ENCODE assay signal across 13 cellular contexts in the genomic region with DNA sequence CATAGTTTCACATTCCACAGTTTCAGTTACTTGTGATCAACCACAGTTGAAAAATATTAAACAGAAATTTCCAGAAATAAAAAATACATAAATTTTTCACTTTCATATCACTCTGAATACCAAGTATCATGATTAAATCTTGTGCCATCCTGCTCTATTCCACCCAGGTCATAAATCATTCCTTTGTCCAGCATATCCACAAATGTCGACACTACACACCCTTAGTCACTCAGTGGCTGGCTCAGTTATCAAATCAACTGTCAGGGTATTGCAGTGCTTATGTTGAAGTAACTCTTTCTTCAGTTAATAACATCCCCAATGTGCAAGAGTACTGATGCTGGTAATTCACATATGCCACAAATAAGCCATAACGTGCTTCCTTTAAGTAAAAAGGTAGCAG.
DNase-seq lines count a peak whose midpoint lies in the region; ATAC-seq and TF ChIP-seq lines count a peak whose summit lies in the region.
"Had no signal": no experiment of that assay in that cellular context is flagged by ENCODE, and none has a peak within 500 bp of the region (broad histone marks: within the 10 kb centered on the region; RNA-seq: fewer than 3 reads in every experiment).

No MANE protein-coding gene starts in this region.

- DNase-seq in IMR-90 (peak; percentile 11), RPMI7951 (ENCODE audit: low read depth) (peak; percentile 39), fibroblast of lung (ENCODE audit: low read depth in 2 of 2) (peak; percentile 21 to 30), renal cortical epithelial cell (ENCODE audit: low read depth) (peak; percentile 38), NCI-H1048 (lab: John Stamatoyannopoulos, UW) (no peak)
- DNase-seq: activated CD8-positive, alpha-beta T cell treated with anti-CD3 and anti-CD28 coated beads, Interleukin-2, amount 10 ng/mL, durations not matched to agents 7 days and 5 days; esophagus squamous epithelium; right cardiac atrium; stimulated activated CD4-positive, alpha-beta T cell treated with anti-CD3 and anti-CD28 coated beads, Interleukin-1b, Interleukin-23, amount 100 ng/mL, for 48 hours had no signal

- TF ChIP-seq CTCF in IMR-90 (conservative IDR thresholded peaks at IDR 0.05; ENCODE audit: low read depth, low read length) (no peak), fibroblast of lung (conservative IDR thresholded peaks at IDR 0.05 in 1 of 2, IDR thresholded peaks at IDR 0.05 in 1 of 2; ENCODE audit: low read depth in 1 of 2, low read length in 2 of 2) (no peak)

- no peak overlapping the region for H3K4ac ChIP-seq in IMR-90 (ENCODE audit: low read depth, low read length)

- BruUV-seq in IMR-90 (replicated peaks; lab: Mats Ljungman, UMichigan), result no TSS peak

- no peaks in the 10 kb centered on the region for H3K4me1 ChIP-seq in IMR-90 (ENCODE audit: control insufficient read depth, insufficient read depth, low read length)
- no peaks in the 10 kb centered on the region for H3K4me1 ChIP-seq in fibroblast of lung (ENCODE audit: control insufficient read depth, extremely low read depth, insufficient read depth, low read length)
- H3K4me1 ChIP-seq: esophagus squamous epithelium had no signal

- CTCF ChIA-PET in IMR-90 (lab: Yijun Ruan, JAX), result no interaction called here

- H3K27ac ChIP-seq in IMR-90 (ENCODE audit: insufficient read depth, low read length) (no peak overlapping the region), fibroblast of lung (ENCODE audit: insufficient read depth, low read length) (no peak overlapping the region)
- H3K27ac ChIP-seq: adrenal gland, esophagus squamous epithelium had no signal

- no peak overlapping the region for H4K5ac ChIP-seq in IMR-90 (ENCODE audit: low read depth, low read length)

- intact Hi-C loops in IMR-90 (cut with micrococcal nuclease), result loop anchor here (5.0 kb wide), 1 partner anchor 36 kb away; no protein-coding TSS in a partner anchor

- H3K18ac ChIP-seq in IMR-90 (ENCODE audit: low read depth, low read length), result no peak overlapping the region

- no peak overlapping the region for H3K4me3 ChIP-seq in IMR-90 (ENCODE audit: insufficient read depth, low read depth, low read length)
- no peak overlapping the region for H3K4me3 ChIP-seq in fibroblast of lung (replicated peaks in 1 of 4; ENCODE audit: control extremely low read depth in 1 of 4, insufficient read depth in 1 of 4, low read depth in 3 of 4, low read length in 4 of 4)
- H3K4me3 ChIP-seq: adrenal gland, esophagus squamous epithelium, GM12878 had no signal

- no peak overlapping the region for H3K56ac ChIP-seq in IMR-90 (ENCODE audit: extremely low read depth, insufficient read depth, low read length)

- H3K4me2 ChIP-seq in IMR-90 (ENCODE audit: low read depth, low read length), result no peak overlapping the region
- H3K4me2 ChIP-seq in fibroblast of lung (ENCODE audit: extremely low read depth, insufficient read depth, low read length), result no peak overlapping the region

- H2AK5ac ChIP-seq in IMR-90 (ENCODE audit: low read depth, low read length), result no peak overlapping the region

- no peak overlapping the region for H2BK5ac ChIP-seq in IMR-90 (ENCODE audit: low read depth, low read length, poor library complexity, severe bottlenecking)

- dilution Hi-C loops in IMR-90 (cut with HindIII; ENCODE audit: low sequenced_read_pairs, unreplicated experiment), result no loop called here

- H3K79me2 ChIP-seq in fibroblast of lung (ENCODE audit: control insufficient read depth, insufficient read depth, low read length), result no peaks in the 10 kb centered on the region

- no peak overlapping the region for H2BK120ac ChIP-seq in IMR-90 (ENCODE audit: low read depth, low read length)

- no peaks in the 10 kb centered on the region for H3K36me3 ChIP-seq in IMR-90 (ENCODE audit: control insufficient read depth, insufficient read depth, low read length)
- no peaks in the 10 kb centered on the region for H3K36me3 ChIP-seq in fibroblast of lung (ENCODE audit: control insufficient read depth, insufficient read depth, low read length)
- H3K36me3 ChIP-seq: adrenal gland, esophagus squamous epithelium had no signal

- H3K9ac ChIP-seq in IMR-90 (ENCODE audit: low read depth, low read length) (no peak overlapping the region), fibroblast of lung (ENCODE audit: insufficient read depth, low read length) (no peak overlapping the region)

- no peak overlapping the region for H3K14ac ChIP-seq in IMR-90 (replicated peaks; ENCODE audit: low read depth, low read length)

- H3K9me1 ChIP-seq in IMR-90 (ENCODE audit: insufficient read depth, low read length), result no peaks in the 10 kb centered on the region

- no peaks in the 10 kb centered on the region for H3K79me1 ChIP-seq in IMR-90 (ENCODE audit: low read depth in 1 of 2, low read length in 2 of 2)

- POLR2A ChIA-PET in IMR-90 (lab: Charles Lee; ENCODE audit: unreplicated experiment), result interaction anchor here (1.0 kb wide), 1 partner anchor 115 kb away, joined by 3 read pairs; no protein-coding TSS in a partner anchor

- no peak overlapping the region for H3K23ac ChIP-seq in IMR-90 (ENCODE audit: low read depth, low read length)

- H3K9me3 ChIP-seq in IMR-90 (ENCODE audit: control insufficient read depth, insufficient read depth, low read length) (no peaks in the 10 kb centered on the region), fibroblast of lung (ENCODE audit: control insufficient read depth, insufficient read depth, low read depth, low read length) (no peaks in the 10 kb centered on the region)
- H3K9me3 ChIP-seq: adrenal gland, esophagus squamous epithelium had no signal

- H2AFZ ChIP-seq in IMR-90 (replicated peaks; ENCODE audit: low read length, poor library complexity) (no peak overlapping the region), fibroblast of lung (ENCODE audit: low read length) (no peak overlapping the region)

- ATAC-seq in IMR-90 (ENCODE audit: low read depth) (no peak), GM21360 (IDR thresholded peaks at IDR 0.05; ENCODE audit: unreplicated experiment) (no peak), GM21786 (IDR thresholded peaks at IDR 0.05; ENCODE audit: unreplicated experiment) (no peak)
- ATAC-seq: activated CD8-positive, alpha-beta T cell treated with anti-CD3 and anti-CD28 coated beads, Interleukin-2, amount 10 ng/mL, durations not matched to agents 7 days and 5 days; GM12878; right cardiac atrium had no signal

- H3K27me3 ChIP-seq in IMR-90 (ENCODE audit: control insufficient read depth, insufficient read depth, low read length), result no peaks in the 10 kb centered on the region
- H3K27me3 ChIP-seq in fibroblast of lung (ENCODE audit: control insufficient read depth, insufficient read depth, low read length), result no peaks in the 10 kb centered on the region
- H3K27me3 ChIP-seq: adrenal gland, esophagus squamous epithelium had no signal

- TF ChIP-seq RAD21 in IMR-90 (IDR thresholded peaks at IDR 0.05; ENCODE audit: low read length), result no peak

- in situ Hi-C loops in IMR-90 (cut with MboI; ENCODE audit: low sequenced_read_pairs), result no loop called here

- H2BK20ac ChIP-seq in IMR-90 (ENCODE audit: low read depth, low read length), result no peak overlapping the region

- H4K20me1 ChIP-seq in IMR-90 (ENCODE audit: insufficient read depth, low read length) (no peaks in the 10 kb centered on the region), fibroblast of lung (ENCODE audit: control insufficient read depth, extremely low read depth, insufficient read depth, low read length) (no peaks in the 10 kb centered on the region)

- TF ChIP-seq POLR2A in IMR-90 (IDR thresholded peaks at IDR 0.05; ENCODE audit: low read depth, low read length), result no peak

- WGBS in IMR-90 (ENCODE audit: extremely low coverage in 2 of 2, insufficient read length in 1 of 2), 2 experiments, result no CpG with 5 or more reads among the region's 2 CpGs

- H2AK9ac ChIP-seq in IMR-90 (replicated peaks; ENCODE audit: low read depth, low read length, poor library complexity), result no peak overlapping the region

- H4K91ac ChIP-seq in IMR-90 (ENCODE audit: insufficient read depth, low read depth, low read length), result no peak overlapping the region

- H2BK15ac ChIP-seq in IMR-90 (ENCODE audit: low read depth, low read length), result no peak overlapping the region

- H4K8ac ChIP-seq in IMR-90 (ENCODE audit: low read depth in 2 of 2, low read length in 2 of 2), result no peak overlapping the region

TF ChIP-seq in IMR-90, 13 proteins besides CTCF, POLR2A, EP300 and RAD21:
- TF ChIP-seq RCOR1 (IDR thresholded peaks at IDR 0.05; ENCODE audit: insufficient replicate concordance, low read length), result no peak
- no peak for TF ChIP-seq RFX5 (IDR thresholded peaks at IDR 0.05; ENCODE audit: low read depth, low read length)
- no peak for TF ChIP-seq CEBPB (IDR thresholded peaks at IDR 0.05; ENCODE audit: low read depth, low read length)
- TF ChIP-seq, protein P1, sequence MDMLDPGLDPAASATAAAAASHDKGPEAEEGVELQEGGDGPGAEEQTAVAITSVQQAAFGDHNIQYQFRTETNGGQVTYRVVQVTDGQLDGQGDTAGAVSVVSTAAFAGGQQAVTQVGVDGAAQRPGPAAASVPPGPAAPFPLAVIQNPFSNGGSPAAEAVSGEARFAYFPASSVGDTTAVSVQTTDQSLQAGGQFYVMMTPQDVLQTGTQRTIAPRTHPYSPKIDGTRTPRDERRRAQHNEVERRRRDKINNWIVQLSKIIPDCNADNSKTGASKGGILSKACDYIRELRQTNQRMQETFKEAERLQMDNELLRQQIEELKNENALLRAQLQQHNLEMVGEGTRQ (IDR thresholded peaks at IDR 0.05; ENCODE audit: low read depth, low read length), result no peak
- TF ChIP-seq BHLHE40 (IDR thresholded peaks at IDR 0.05; ENCODE audit: low read depth, low read length), result no peak
- no peak for TF ChIP-seq FOS (IDR thresholded peaks at IDR 0.05; ENCODE audit: low read depth, low read length)
- TF ChIP-seq CHD1 (IDR thresholded peaks at IDR 0.05; ENCODE audit: low read depth, low read length), result no peak
TF ChIP-seq in IMR-90: peak in this region for 0.
